In the genomic region with DNA sequence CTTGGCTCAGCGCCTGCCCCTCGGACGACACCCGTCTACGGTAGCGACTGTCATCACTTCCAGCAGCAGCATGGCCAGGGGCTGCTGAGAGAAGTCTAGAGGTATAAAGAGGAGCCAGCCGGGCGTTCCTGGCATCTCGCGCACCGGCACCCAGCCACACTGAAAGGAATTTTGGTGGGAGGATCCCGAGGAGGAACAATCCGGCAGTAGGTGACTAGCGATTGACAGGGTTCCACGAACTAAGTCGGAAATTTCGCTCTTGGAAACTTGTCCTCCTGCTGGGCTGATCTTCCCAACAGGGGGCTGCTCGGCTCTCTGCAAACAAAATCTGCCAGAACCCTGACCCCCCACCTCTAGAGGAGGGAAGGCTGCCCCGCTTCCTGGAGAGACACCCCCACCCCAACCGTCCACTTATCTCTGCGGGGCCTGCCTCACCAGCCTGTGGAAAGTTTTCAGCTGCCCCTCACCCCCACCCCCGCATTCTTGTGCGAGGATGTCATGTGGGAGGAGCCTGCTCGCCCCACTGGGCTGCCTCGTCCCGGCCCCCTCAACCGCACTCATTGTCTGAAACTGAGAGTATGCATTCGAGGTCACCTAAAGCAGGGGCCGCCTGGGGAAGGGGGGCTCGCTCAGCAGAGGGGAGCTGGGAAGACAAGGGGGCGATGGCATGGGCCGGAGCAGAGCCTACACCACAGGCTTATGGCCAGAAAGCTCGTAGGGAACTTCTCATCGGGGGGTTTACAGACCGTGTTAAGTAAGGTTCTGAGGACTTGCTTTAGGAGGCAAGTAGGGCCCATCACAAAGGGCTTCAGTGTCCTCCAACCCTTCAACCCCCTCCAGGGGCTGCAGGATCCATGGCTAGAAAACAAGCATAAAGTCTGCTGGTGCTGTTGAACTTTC, we compare ENCODE assay signal across 1 cellular context.
A peak's percentile ranks its signal among the peaks of the same experiment; 100 is the strongest.
TF ChIP-seq lines count a peak whose summit lies in the region.

No MANE protein-coding gene starts in this region.

TF ChIP-seq in HepG2, 621 proteins besides CTCF, POLR2A, EP300 and RAD21 (continued from another document and continues in another):
- TF ChIP-seq ZNF572 (CRISPR knock-in tag; IDR thresholded peaks at IDR 0.05) (no peak), ZBTB7A (CRISPR knock-in tag; IDR thresholded peaks at IDR 0.05) (peak; percentile 93), DMAP1 (CRISPR knock-in tag; IDR thresholded peaks at IDR 0.05) (no peak), TBX2 (CRISPR knock-in tag; IDR thresholded peaks at IDR 0.05; ENCODE audit: borderline replicate concordance) (peak; percentile 52), ZNF879 (CRISPR knock-in tag; IDR thresholded peaks at IDR 0.05) (no peak), ZNF354B (CRISPR knock-in tag; IDR thresholded peaks at IDR 0.05) (no peak), ZNF232 (CRISPR knock-in tag; IDR thresholded peaks at IDR 0.05; ENCODE audit: borderline replicate concordance) (no peak), GATAD1 (CRISPR knock-in tag; IDR thresholded peaks at IDR 0.05) (peak; percentile 40), ZNF263 (CRISPR knock-in tag; IDR thresholded peaks at IDR 0.05) (no peak), ZSCAN12 (CRISPR knock-in tag; IDR thresholded peaks at IDR 0.05) (no peak), ARNT (IDR thresholded peaks at IDR 0.05) (no peak), ZNF878 (CRISPR knock-in tag; IDR thresholded peaks at IDR 0.05) (peak; percentile 29; the same call in 1 of the 2 replicates), KLF16 (CRISPR knock-in tag; IDR thresholded peaks at IDR 0.05) (no peak), POLR2AphosphoS2 (IDR thresholded peaks at IDR 0.05; ENCODE audit: low read depth, low read length) (peak; percentile 89; the same call in 1 of the 2 replicates), ZNF788 (CRISPR knock-in tag; IDR thresholded peaks at IDR 0.05; ENCODE audit: borderline replicate concordance) (peak; percentile 39; the same call in 1 of the 2 replicates), HNF4G (IDR thresholded peaks at IDR 0.05; ENCODE audit: borderline replicate concordance, low read depth, low read length) (no peak), HNF4G (CRISPR knock-in tag; IDR thresholded peaks at IDR 0.05; ENCODE audit: borderline replicate concordance, low read depth) (no peak; the same call in 1 of the 2 replicates), SYNCRIP (IDR thresholded peaks at IDR 0.05; ENCODE audit: insufficient read depth, low read depth, low read length) (no peak), ZNF207 (IDR thresholded peaks at IDR 0.05; ENCODE audit: borderline replicate concordance) (no peak), CEBPG (CRISPR knock-in tag; IDR thresholded peaks at IDR 0.05) (no peak), TBL1XR1 (IDR thresholded peaks at IDR 0.05; ENCODE audit: borderline replicate concordance, low read length, partially characterized antibody) (peak; percentile 21), RAD51 (IDR thresholded peaks at IDR 0.05; ENCODE audit: borderline replicate concordance) (no peak), MLLT10 (CRISPR knock-in tag; IDR thresholded peaks at IDR 0.05) (no peak), HMGA1 (CRISPR knock-in tag; conservative IDR thresholded peaks at IDR 0.05) (no peak), HDAC1 (CRISPR knock-in tag; IDR thresholded peaks at IDR 0.05) (no peak; the same call in 1 of the 2 replicates), FOSL2 (CRISPR knock-in tag; IDR thresholded peaks at IDR 0.05) (peak; percentile 87), STAT5B (CRISPR knock-in tag; IDR thresholded peaks at IDR 0.05) (no peak), SP1 (IDR thresholded peaks at IDR 0.05) (no peak), SP1 (CRISPR knock-in tag; IDR thresholded peaks at IDR 0.05) (0 out of 2 replicates have a peak, but pooled peaks have one; percentile 56), ATRX (CRISPR knock-in tag; IDR thresholded peaks at IDR 0.05; ENCODE audit: borderline replicate concordance) (no peak), WIZ (CRISPR knock-in tag; IDR thresholded peaks at IDR 0.05) (no peak), ZFP36L1 (CRISPR knock-in tag; IDR thresholded peaks at IDR 0.05) (0 out of 2 replicates have a peak, but pooled peaks have one; percentile 21), AGO2 (optimal IDR thresholded peaks at IDR 0.05; ENCODE audit: low read depth, low read length) (peak; percentile 47), GFI1 (CRISPR knock-in tag; IDR thresholded peaks at IDR 0.05; ENCODE audit: borderline replicate concordance) (peak; percentile 68; the same call in 1 of the 2 replicates), GPN1 (CRISPR knock-in tag; IDR thresholded peaks at IDR 0.05; ENCODE audit: borderline replicate concordance) (no peak), ASH2L (IDR thresholded peaks at IDR 0.05; ENCODE audit: insufficient read length, low read depth, low read length) (peak; percentile 23), ZNF382 (CRISPR knock-in tag; IDR thresholded peaks at IDR 0.05; ENCODE audit: borderline replicate concordance) (no peak), NFATC3 (CRISPR knock-in tag; IDR thresholded peaks at IDR 0.05) (no peak), SMAD1 (CRISPR knock-in tag; IDR thresholded peaks at IDR 0.05; ENCODE audit: borderline replicate concordance, low read depth) (no peak), YEATS4 (CRISPR knock-in tag; IDR thresholded peaks at IDR 0.05; ENCODE audit: borderline replicate concordance) (no peak; the same call in 1 of the 2 replicates), RXRB (CRISPR knock-in tag; IDR thresholded peaks at IDR 0.05; ENCODE audit: borderline replicate concordance) (no peak), ZNF883 (CRISPR knock-in tag; IDR thresholded peaks at IDR 0.05; ENCODE audit: not compliant biosample characterization) (peak; percentile 16), ZNF274 (CRISPR knock-in tag; IDR thresholded peaks at IDR 0.05) (no peak), ZBTB20 (CRISPR knock-in tag; IDR thresholded peaks at IDR 0.05; ENCODE audit: borderline replicate concordance, low read depth) (peak; percentile 18; the same call in 1 of the 2 replicates), KDM5B (CRISPR knock-in tag; IDR thresholded peaks at IDR 0.05; ENCODE audit: borderline replicate concordance) (peak; percentile 60; the same call in 1 of the 2 replicates), TCF12 (IDR thresholded peaks at IDR 0.05) (no peak), TCF12 (CRISPR knock-in tag; IDR thresholded peaks at IDR 0.05) (0 out of 2 replicates have a peak, but pooled peaks have one; percentile 41), ZNF10 (CRISPR knock-in tag; IDR thresholded peaks at IDR 0.05; ENCODE audit: borderline replicate concordance, low read depth) (no peak)
- TF ChIP-seq, protein P1, sequence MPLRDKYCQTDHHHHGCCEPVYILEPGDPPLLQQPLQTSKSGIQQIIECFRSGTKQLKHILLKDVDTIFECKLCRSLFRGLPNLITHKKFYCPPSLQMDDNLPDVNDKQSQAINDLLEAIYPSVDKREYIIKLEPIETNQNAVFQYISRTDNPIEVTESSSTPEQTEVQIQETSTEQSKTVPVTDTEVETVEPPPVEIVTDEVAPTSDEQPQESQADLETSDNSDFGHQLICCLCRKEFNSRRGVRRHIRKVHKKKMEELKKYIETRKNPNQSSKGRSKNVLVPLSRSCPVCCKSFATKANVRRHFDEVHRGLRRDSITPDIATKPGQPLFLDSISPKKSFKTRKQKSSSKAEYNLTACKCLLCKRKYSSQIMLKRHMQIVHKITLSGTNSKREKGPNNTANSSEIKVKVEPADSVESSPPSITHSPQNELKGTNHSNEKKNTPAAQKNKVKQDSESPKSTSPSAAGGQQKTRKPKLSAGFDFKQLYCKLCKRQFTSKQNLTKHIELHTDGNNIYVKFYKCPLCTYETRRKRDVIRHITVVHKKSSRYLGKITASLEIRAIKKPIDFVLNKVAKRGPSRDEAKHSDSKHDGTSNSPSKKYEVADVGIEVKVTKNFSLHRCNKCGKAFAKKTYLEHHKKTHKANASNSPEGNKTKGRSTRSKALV (CRISPR knock-in tag; IDR thresholded peaks at IDR 0.05), result no peak
- TF ChIP-seq, protein P2, sequence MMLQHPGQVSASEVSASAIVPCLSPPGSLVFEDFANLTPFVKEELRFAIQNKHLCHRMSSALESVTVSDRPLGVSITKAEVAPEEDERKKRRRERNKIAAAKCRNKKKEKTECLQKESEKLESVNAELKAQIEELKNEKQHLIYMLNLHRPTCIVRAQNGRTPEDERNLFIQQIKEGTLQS (CRISPR knock-in tag; IDR thresholded peaks at IDR 0.05), result peak; percentile 93
- TF ChIP-seq, protein P3, sequence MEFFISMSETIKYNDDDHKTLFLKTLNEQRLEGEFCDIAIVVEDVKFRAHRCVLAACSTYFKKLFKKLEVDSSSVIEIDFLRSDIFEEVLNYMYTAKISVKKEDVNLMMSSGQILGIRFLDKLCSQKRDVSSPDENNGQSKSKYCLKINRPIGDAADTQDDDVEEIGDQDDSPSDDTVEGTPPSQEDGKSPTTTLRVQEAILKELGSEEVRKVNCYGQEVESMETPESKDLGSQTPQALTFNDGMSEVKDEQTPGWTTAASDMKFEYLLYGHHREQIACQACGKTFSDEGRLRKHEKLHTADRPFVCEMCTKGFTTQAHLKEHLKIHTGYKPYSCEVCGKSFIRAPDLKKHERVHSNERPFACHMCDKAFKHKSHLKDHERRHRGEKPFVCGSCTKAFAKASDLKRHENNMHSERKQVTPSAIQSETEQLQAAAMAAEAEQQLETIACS (CRISPR knock-in tag; IDR thresholded peaks at IDR 0.05), result no peak
- TF ChIP-seq, protein P4, sequence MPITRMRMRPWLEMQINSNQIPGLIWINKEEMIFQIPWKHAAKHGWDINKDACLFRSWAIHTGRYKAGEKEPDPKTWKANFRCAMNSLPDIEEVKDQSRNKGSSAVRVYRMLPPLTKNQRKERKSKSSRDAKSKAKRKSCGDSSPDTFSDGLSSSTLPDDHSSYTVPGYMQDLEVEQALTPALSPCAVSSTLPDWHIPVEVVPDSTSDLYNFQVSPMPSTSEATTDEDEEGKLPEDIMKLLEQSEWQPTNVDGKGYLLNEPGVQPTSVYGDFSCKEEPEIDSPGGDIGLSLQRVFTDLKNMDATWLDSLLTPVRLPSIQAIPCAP (CRISPR knock-in tag; IDR thresholded peaks at IDR 0.05; ENCODE audit: low read depth), result no peak
- TF ChIP-seq, protein P5, sequence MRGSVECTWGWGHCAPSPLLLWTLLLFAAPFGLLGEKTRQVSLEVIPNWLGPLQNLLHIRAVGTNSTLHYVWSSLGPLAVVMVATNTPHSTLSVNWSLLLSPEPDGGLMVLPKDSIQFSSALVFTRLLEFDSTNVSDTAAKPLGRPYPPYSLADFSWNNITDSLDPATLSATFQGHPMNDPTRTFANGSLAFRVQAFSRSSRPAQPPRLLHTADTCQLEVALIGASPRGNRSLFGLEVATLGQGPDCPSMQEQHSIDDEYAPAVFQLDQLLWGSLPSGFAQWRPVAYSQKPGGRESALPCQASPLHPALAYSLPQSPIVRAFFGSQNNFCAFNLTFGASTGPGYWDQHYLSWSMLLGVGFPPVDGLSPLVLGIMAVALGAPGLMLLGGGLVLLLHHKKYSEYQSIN (CRISPR knock-in tag; IDR thresholded peaks at IDR 0.05; ENCODE audit: borderline replicate concordance), result no peak
- TF ChIP-seq, protein P6, sequence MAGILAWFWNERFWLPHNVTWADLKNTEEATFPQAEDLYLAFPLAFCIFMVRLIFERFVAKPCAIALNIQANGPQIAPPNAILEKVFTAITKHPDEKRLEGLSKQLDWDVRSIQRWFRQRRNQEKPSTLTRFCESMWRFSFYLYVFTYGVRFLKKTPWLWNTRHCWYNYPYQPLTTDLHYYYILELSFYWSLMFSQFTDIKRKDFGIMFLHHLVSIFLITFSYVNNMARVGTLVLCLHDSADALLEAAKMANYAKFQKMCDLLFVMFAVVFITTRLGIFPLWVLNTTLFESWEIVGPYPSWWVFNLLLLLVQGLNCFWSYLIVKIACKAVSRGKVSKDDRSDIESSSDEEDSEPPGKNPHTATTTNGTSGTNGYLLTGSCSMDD (CRISPR knock-in tag; IDR thresholded peaks at IDR 0.05), result no peak
- TF ChIP-seq, protein P7, sequence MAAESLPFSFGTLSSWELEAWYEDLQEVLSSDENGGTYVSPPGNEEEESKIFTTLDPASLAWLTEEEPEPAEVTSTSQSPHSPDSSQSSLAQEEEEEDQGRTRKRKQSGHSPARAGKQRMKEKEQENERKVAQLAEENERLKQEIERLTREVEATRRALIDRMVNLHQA (CRISPR knock-in tag; IDR thresholded peaks at IDR 0.05), result no peak
- TF ChIP-seq, protein P8, sequence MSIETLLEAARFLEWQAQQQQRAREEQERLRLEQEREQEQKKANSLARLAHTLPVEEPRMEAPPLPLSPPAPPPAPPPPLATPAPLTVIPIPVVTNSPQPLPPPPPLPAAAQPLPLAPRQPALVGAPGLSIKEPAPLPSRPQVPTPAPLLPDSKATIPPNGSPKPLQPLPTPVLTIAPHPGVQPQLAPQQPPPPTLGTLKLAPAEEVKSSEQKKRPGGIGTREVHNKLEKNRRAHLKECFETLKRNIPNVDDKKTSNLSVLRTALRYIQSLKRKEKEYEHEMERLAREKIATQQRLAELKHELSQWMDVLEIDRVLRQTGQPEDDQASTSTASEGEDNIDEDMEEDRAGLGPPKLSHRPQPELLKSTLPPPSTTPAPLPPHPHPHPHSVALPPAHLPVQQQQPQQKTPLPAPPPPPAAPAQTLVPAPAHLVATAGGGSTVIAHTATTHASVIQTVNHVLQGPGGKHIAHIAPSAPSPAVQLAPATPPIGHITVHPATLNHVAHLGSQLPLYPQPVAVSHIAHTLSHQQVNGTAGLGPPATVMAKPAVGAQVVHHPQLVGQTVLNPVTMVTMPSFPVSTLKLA (IDR thresholded peaks at IDR 0.05), result no peak
- TF ChIP-seq, protein P9, sequence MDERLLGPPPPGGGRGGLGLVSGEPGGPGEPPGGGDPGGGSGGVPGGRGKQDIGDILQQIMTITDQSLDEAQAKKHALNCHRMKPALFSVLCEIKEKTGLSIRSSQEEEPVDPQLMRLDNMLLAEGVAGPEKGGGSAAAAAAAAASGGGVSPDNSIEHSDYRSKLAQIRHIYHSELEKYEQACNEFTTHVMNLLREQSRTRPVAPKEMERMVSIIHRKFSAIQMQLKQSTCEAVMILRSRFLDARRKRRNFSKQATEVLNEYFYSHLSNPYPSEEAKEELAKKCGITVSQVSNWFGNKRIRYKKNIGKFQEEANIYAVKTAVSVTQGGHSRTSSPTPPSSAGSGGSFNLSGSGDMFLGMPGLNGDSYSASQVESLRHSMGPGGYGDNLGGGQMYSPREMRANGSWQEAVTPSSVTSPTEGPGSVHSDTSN (CRISPR knock-in tag; IDR thresholded peaks at IDR 0.05), result no peak
